In genomic region chr7:1125603-1125969, GRCh38 we compare ENCODE assay signal across 2 cellular contexts.
TF ChIP-seq lines count a peak whose summit lies in the region.

No MANE protein-coding gene starts in this region.

TF ChIP-seq in HepG2, 621 proteins besides CTCF, POLR2A, EP300 and RAD21:
- TF ChIP-seq PRDM10 (CRISPR knock-in tag; IDR thresholded peaks at IDR 0.05; ENCODE audit: low read depth) = no peak
- no peak for TF ChIP-seq CBX1 (IDR thresholded peaks at IDR 0.05; ENCODE audit: low read depth)

TF ChIP-seq in GM12878, 131 proteins besides CTCF, POLR2A, EP300 and RAD21:
- TF ChIP-seq CBX5 (IDR thresholded peaks at IDR 0.05; ENCODE audit: low read depth) (no peak), ZNF207 (IDR thresholded peaks at IDR 0.05; ENCODE audit: borderline replicate concordance) (no peak), TAF1 (IDR thresholded peaks at IDR 0.05; ENCODE audit: borderline replicate concordance, low read depth, low read length) (no peak), NFYA (IDR thresholded peaks at IDR 0.05; ENCODE audit: borderline replicate concordance, low read depth, low read length) (no peak), WRNIP1 (IDR thresholded peaks at IDR 0.05; ENCODE audit: borderline replicate concordance, low read depth, low read length) (no peak), CHD1 (IDR thresholded peaks at IDR 0.05; ENCODE audit: low read depth, low read length) (no peak), BRCA1 (IDR thresholded peaks at IDR 0.05; ENCODE audit: low read depth, low read length) (no peak), PAX5 (IDR thresholded peaks at IDR 0.05; ENCODE audit: borderline replicate concordance, low read depth, low read length) (no peak), HDGF (IDR thresholded peaks at IDR 0.05) (no peak)
